In the genomic region with DNA sequence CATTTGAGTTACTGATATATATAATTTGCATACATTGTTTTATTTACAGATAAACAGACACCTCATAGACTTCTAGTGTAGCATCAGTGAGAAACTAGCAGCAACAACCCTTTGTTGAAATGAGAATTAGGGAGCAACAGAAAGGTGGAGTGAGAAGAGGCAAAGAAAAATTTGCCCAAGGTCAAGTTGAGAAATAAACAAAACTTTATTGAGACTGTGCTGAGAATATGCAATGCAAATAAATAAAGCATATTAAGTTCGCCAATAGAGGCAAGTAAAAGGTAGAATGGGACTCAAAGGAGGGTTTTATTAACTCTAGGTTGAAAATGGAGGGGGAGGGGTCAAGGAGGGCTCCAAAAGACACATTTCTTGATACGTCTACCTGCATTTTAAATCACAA, we compare ENCODE assay signal across 1 cellular context.
TF ChIP-seq lines count a peak whose summit lies in the region.

No MANE protein-coding gene starts in this region.

TF ChIP-seq in IMR-90, 13 proteins besides CTCF, POLR2A, EP300 and RAD21 (continued from another document):
- TF ChIP-seq, protein P1, sequence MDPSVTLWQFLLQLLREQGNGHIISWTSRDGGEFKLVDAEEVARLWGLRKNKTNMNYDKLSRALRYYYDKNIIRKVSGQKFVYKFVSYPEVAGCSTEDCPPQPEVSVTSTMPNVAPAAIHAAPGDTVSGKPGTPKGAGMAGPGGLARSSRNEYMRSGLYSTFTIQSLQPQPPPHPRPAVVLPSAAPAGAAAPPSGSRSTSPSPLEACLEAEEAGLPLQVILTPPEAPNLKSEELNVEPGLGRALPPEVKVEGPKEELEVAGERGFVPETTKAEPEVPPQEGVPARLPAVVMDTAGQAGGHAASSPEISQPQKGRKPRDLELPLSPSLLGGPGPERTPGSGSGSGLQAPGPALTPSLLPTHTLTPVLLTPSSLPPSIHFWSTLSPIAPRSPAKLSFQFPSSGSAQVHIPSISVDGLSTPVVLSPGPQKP (IDR thresholded peaks at IDR 0.05; ENCODE audit: borderline replicate concordance, low read depth, low read length) = no peak
- TF ChIP-seq MAZ (IDR thresholded peaks at IDR 0.05; ENCODE audit: borderline replicate concordance, low read depth, low read length) (no peak), SMC3 (IDR thresholded peaks at IDR 0.05; ENCODE audit: low read depth, low read length) (no peak), NFE2L2 (IDR thresholded peaks at IDR 0.05; ENCODE audit: low read depth, low read length) (no peak), CHD1 (IDR thresholded peaks at IDR 0.05; ENCODE audit: low read depth, low read length) (no peak), RFX5 (IDR thresholded peaks at IDR 0.05; ENCODE audit: low read depth, low read length) (no peak)
